ENCODE assay signal across 13 cellular contexts in genomic region chr22:19764050-19764593, GRCh38. TPM values are rescaled to one million over a fixed set of nuclear protein-coding genes. Genes with fewer than 3 reads are reported as not detected.
DNase-seq lines count a peak whose midpoint lies in the region; ATAC-seq, FAIRE-seq and TF ChIP-seq lines count a peak whose summit lies in the region.
"Had no signal": no experiment of that assay in that cellular context is flagged by ENCODE, and none has a peak within 500 bp of the region (broad histone marks: within the 10 kb centered on the region; RNA-seq: fewer than 3 reads in every experiment).

No MANE protein-coding gene starts in this region.

- H3K27ac ChIP-seq in K562 (ENCODE audit: extremely low read depth, low read depth, low read length): no peak overlapping the region
- H3K27ac ChIP-seq in thyroid gland: peak overlapping the region in 1 of 3 donors; percentile 38
- H3K27ac ChIP-seq: BLaER1 had no signal

- H3K4me3 ChIP-seq in K562: no peak overlapping the region
- H3K4me3 ChIP-seq in thyroid gland (replicated peaks in 1 of 3): no peak overlapping the region
- H3K4me3 ChIP-seq: BLaER1 had no signal

- H2AFZ ChIP-seq in K562 (ENCODE audit: low read depth, low read length): no peak overlapping the region

- no peak for TF ChIP-seq POLR2A in K562 (conservative IDR thresholded peaks at IDR 0.05)
- TF ChIP-seq POLR2A in thyroid gland (IDR thresholded peaks at IDR 0.05): no peak

- H3K9ac ChIP-seq in K562 (ENCODE audit: insufficient read depth in 1 of 2, low read depth in 2 of 2, low read length in 2 of 2): 0 out of 4 replicates have a peak overlapping the region, but pooled peaks of 1 of the 2 experiments have one; percentile 2
- H3K9ac ChIP-seq: BLaER1 had no signal

- WGBS in K562 (ENCODE audit: insufficient coverage, low coverage, missing lambda C conversion rate): 76% methylated on average over 34 of the region's 34 CpGs
- 74 to 76% methylated on average over 21 to 23 of the region's 34 CpGs for WGBS in thyroid gland, 2 donors

- no peak for TF ChIP-seq EP300 in K562 (IDR thresholded peaks at IDR 0.05; ENCODE audit: low read length)

- H3K9me3 ChIP-seq in K562 (replicated peaks; ENCODE audit: control insufficient read depth, insufficient read depth, low read depth, low read length) (no peaks in the 10 kb centered on the region), thyroid gland (no peaks in the 10 kb centered on the region)
- H3K9me3 ChIP-seq: BLaER1 had no signal

- POLR2A ChIA-PET in K562 (lab: Yijun Ruan, JAX): interaction anchor here (0.6 to 6.7 kb wide), 16 partner anchors 9 to 553 kb away, joined by 3 to 78 read pairs (median 4); no protein-coding TSS in a partner anchor

- no TSS peak for BruUV-seq in K562 (replicated peaks; lab: Mats Ljungman, UMichigan)

- ATAC-seq in natural killer cell (no peak), K562 (no peak), GM21576 (IDR thresholded peaks at IDR 0.05; ENCODE audit: unreplicated experiment) (no peak), GM19023 (IDR thresholded peaks at IDR 0.05; ENCODE audit: unreplicated experiment) (no peak)
- no peak for ATAC-seq in natural killer cell treated with Interleukin-12 subunit alpha and Interleukin-12 subunit beta and Interleukin-15 and Interleukin-18, amount 100 ng/mL, for 72 hours

- H4K20me1 ChIP-seq in K562 (replicated peaks; ENCODE audit: control insufficient read depth, insufficient read depth, low read length): no peaks in the 10 kb centered on the region

- H3K9me3 Mint-ChIP-seq in natural killer cell (no peaks in the 10 kb centered on the region), neural crest cell (no peaks in the 10 kb centered on the region)
- H3K9me3 Mint-ChIP-seq in natural killer cell treated with Interleukin-12 subunit alpha and Interleukin-12 subunit beta and Interleukin-15 and Interleukin-18, amount 100 ng/mL, for 72 hours: no peaks in the 10 kb centered on the region

- H3K4me2 ChIP-seq in K562 (ENCODE audit: insufficient read depth, low read length): no peak overlapping the region

- H3K4me1 ChIP-seq in K562 (replicated peaks in 1 of 2; ENCODE audit: control insufficient read depth in 2 of 2, insufficient read depth in 2 of 2, low read length in 2 of 2): peaks cover 12 to 92% of the 10 kb centered on the region in 2 experiments; a peak in 3 of 5 replicates
- peaks cover 16 to 29% of the 10 kb centered on the region in 2 donors for H3K4me1 ChIP-seq in thyroid gland

- intact Hi-C loops in natural killer cell (cut with micrococcal nuclease) (no loop called here), K562 (cut with micrococcal nuclease) (no loop called here), thyroid gland (cut with DNase I) (no loop called here)

- TF ChIP-seq CTCF in natural killer cell (IDR thresholded peaks at IDR 0.05): no peak
- TF ChIP-seq CTCF in K562 (IDR thresholded peaks at IDR 0.05 in 2 of 3, conservative IDR thresholded peaks at IDR 0.05 in 1 of 3; ENCODE audit: insufficient read depth in 2 of 3, low read depth in 1 of 3, low read length in 3 of 3): no peak
- TF ChIP-seq CTCF in neural crest cell (conservative IDR thresholded peaks at IDR 0.05): no peak
- TF ChIP-seq CTCF in thyroid gland (IDR thresholded peaks at IDR 0.05): no peak

- H3K27ac Mint-ChIP-seq in natural killer cell (no peak overlapping the region), neural crest cell (ENCODE audit: unreplicated experiment) (no peak overlapping the region)
- H3K27ac Mint-ChIP-seq in natural killer cell treated with Interleukin-12 subunit alpha and Interleukin-12 subunit beta and Interleukin-15 and Interleukin-18, amount 100 ng/mL, for 72 hours: no peak overlapping the region

- H3K4me1 Mint-ChIP-seq in natural killer cell (peaks cover 17 to 30% of the 10 kb centered on the region in 2 donors), neural crest cell (peaks cover 15% of the 10 kb centered on the region)
- H3K4me1 Mint-ChIP-seq in natural killer cell treated with Interleukin-12 subunit alpha and Interleukin-12 subunit beta and Interleukin-15 and Interleukin-18, amount 100 ng/mL, for 72 hours (ENCODE audit: low read depth in 2 of 2): peaks cover 12 to 20% of the 10 kb centered on the region in 2 donors

- H3K4me3 Mint-ChIP-seq in natural killer cell: peak overlapping the region; percentile 69
- H3K4me3 Mint-ChIP-seq in natural killer cell treated with Interleukin-12 subunit alpha and Interleukin-12 subunit beta and Interleukin-15 and Interleukin-18, amount 100 ng/mL, for 72 hours: no peak overlapping the region
- H3K4me3 Mint-ChIP-seq in neural crest cell: peak overlapping the region; percentile 38

- H3K27me3 ChIP-seq in K562 (ENCODE audit: control insufficient read depth in 2 of 2, insufficient read depth in 2 of 2, low read length in 2 of 2): peaks cover 5 to 12% of the 10 kb centered on the region in 2 experiments; a peak in 4 of 5 replicates
- peaks cover 28% of the 10 kb centered on the region for H3K27me3 ChIP-seq in thyroid gland

- TF ChIP-seq RAD21 in K562 (CRISPR knock-in tag; conservative IDR thresholded peaks at IDR 0.05 in 1 of 2, IDR thresholded peaks at IDR 0.05 in 1 of 2): no peak

- in situ Hi-C loops in K562 (cut with MboI): no loop called here

- H3K36me3 Mint-ChIP-seq in natural killer cell (no peaks in the 10 kb centered on the region), neural crest cell (ENCODE audit: low read depth) (no peaks in the 10 kb centered on the region)
- H3K36me3 Mint-ChIP-seq in natural killer cell treated with Interleukin-12 subunit alpha and Interleukin-12 subunit beta and Interleukin-15 and Interleukin-18, amount 100 ng/mL, for 72 hours: peaks cover 9% of the 10 kb centered on the region

- CTCF ChIA-PET in K562 (lab: Yijun Ruan, JAX; ENCODE audit: low intra/inter-chr PET ratio): no interaction called here

- DNase-seq in natural killer cell (no peak), K562 (ENCODE audit: extremely low read depth in 1 of 4, low spot score in 3 of 4) (no peak), neural crest cell (ENCODE audit: low read depth, low spot score) (no peak), GM19239 (ENCODE audit: insufficient read length, low spot score) (no peak), thyroid gland (no peak)
- DNase-seq in natural killer cell treated with Interleukin-12 subunit alpha and Interleukin-12 subunit beta and Interleukin-15 and Interleukin-18, amount 100 ng/mL, for 72 hours (ENCODE audit: low spot score): no peak
- DNase-seq: 8988T, AML-193 had no signal

- H3K79me2 ChIP-seq in K562 (ENCODE audit: control insufficient read depth, insufficient read depth, low read length): peaks cover 25% of the 10 kb centered on the region

- FAIRE-seq in K562 (lab: Jason Lieb, UNC): no peak
- FAIRE-seq in GM19239 (lab: Jason Lieb, UNC): no peak
- FAIRE-seq: GM18507, H54 had no signal

- H3K27me3 Mint-ChIP-seq in natural killer cell (ENCODE audit: low read depth in 2 of 2) (peaks cover 33 to 40% of the 10 kb centered on the region in 2 donors), neural crest cell (ENCODE audit: low read depth) (peaks cover 83% of the 10 kb centered on the region)
- peaks cover 21 to 27% of the 10 kb centered on the region in 2 donors for H3K27me3 Mint-ChIP-seq in natural killer cell treated with Interleukin-12 subunit alpha and Interleukin-12 subunit beta and Interleukin-15 and Interleukin-18, amount 100 ng/mL, for 72 hours

- H3K36me3 ChIP-seq in K562 (ENCODE audit: control insufficient read depth, insufficient read depth, low read length) (peaks cover 8% of the 10 kb centered on the region; the same call in 1 of the 3 replicates), thyroid gland (no peaks in the 10 kb centered on the region)
- H3K36me3 ChIP-seq: BLaER1 had no signal

- peaks cover 9% of the 10 kb centered on the region for H3K9me1 ChIP-seq in K562 (ENCODE audit: control insufficient read depth, insufficient read depth, low read length)

RNA-seq across cellular contexts. Expression of gene TBX1, which starts 3.5 kb away (rescaled TPM):
- 1 to 10 TPM; 2.0 to 4.6 (median 3.2) TPM for total RNA-seq in natural killer cell
- total RNA-seq in natural killer cell treated with Interleukin-12 subunit alpha and Interleukin-12 subunit beta and Interleukin-15 and Interleukin-18, amount 100 ng/mL, for 72 hours: 1 to 10 TPM; 1.1 to 2.9 TPM
- 31.9 and 90.7 TPM in 2 replicates for total RNA-seq in K562 (2011; cell fraction: chromatin; rRNA removed; ENCODE audit: low replicate concordance)
- 41.9 and 52.4 TPM in 2 replicates for total RNA-seq in K562 (2011; cell fraction: nucleolus; rRNA removed)
- 40.6 and 47.0 TPM in 2 replicates for total RNA-seq in K562 (2011; cell fraction: nucleoplasm; rRNA removed)
- 8.9 and 14.0 TPM in 2 replicates for total RNA-seq in K562 (2014; rRNA removed)
- 2.1 and 2.6 TPM in 2 replicates for total RNA-seq in K562 (2014; rRNA removed; fragmentation: Illumina TruSeq; extraction: Trizol)
- total RNA-seq in K562 (2015; rRNA removed; fragmentation: Illumina TruSeq; extraction: Trizol): 3.5 and 3.9 TPM in 2 replicates
- total RNA-seq in K562 (2021): 34.2 and 35.0 TPM in 2 replicates
- polyA plus RNA-seq in K562 (2011; rRNA removed): 2.5 and 9.5 TPM in 2 replicates
- polyA plus RNA-seq in K562 (2011; cell fraction: cytosol; rRNA removed): 5.8 and 7.7 TPM in 2 replicates
- 55.1 and 87.1 TPM in 2 replicates for polyA plus RNA-seq in K562 (2011; cell fraction: nucleus; rRNA removed)
- polyA plus RNA-seq in K562 (2012): 12.4 and 14.0 TPM in 2 replicates
- 8.0 and 12.8 TPM in 2 replicates for polyA plus RNA-seq in K562 (2014; fragmentation: Illumina TruSeq; extraction: Trizol)
- polyA plus RNA-seq in K562 (2014; fragmentation: Nextera tagmentation; extraction: Ambion mirVana): under 1 TPM; 0.07 to 0.11 TPM
- 14.7 and 17.1 TPM in 2 replicates for polyA plus RNA-seq in K562 (2014; rRNA removed)
- polyA minus RNA-seq in K562 (2011; rRNA and poly(A)+ RNA removed): 2.2 and 5.5 TPM in 2 replicates
- polyA minus RNA-seq in K562 (2011; cell fraction: cytosol; rRNA and poly(A)+ RNA removed): 5.4 and 22.9 TPM in 2 replicates
- polyA minus RNA-seq in K562 (2011; cell fraction: nucleus; rRNA and poly(A)+ RNA removed): 20.1 and 45.7 TPM in 2 replicates
- not detected in 2 replicates for total RNA-seq in neural crest cell
- 10 to 100 TPM in 2 of 4 donors, 1 to 10 TPM in 2; 7.6 to 34.3 (median 18.5) TPM for total RNA-seq in thyroid gland

RNA-seq across cellular contexts. Expression of gene GP1BB, which starts 40.8 kb away (rescaled TPM):
- total RNA-seq in natural killer cell (1 to 10 TPM in 2 of 3 donors, under 1 TPM in 1; 0.39 to 7.8 (median 4.2) TPM), K562 (2014; rRNA removed) (85.2 and 90.0 TPM in 2 replicates), K562 (2014; rRNA removed; fragmentation: Illumina TruSeq; extraction: Trizol) (2.1 and 2.8 TPM in 2 replicates), K562 (2015; rRNA removed; fragmentation: Illumina TruSeq; extraction: Trizol) (1.6 and 5.2 TPM in 2 replicates), K562 (2021) (139 and 162 TPM in 2 replicates), neural crest cell (4.6 and 4.8 TPM in 2 replicates), thyroid gland (1 to 10 TPM; 1.5 to 6.6 (median 3.1) TPM)
- not detected for total RNA-seq in natural killer cell treated with Interleukin-12 subunit alpha and Interleukin-12 subunit beta and Interleukin-15 and Interleukin-18, amount 100 ng/mL, for 72 hours
- 12.5 and 89.3 TPM in 2 replicates for total RNA-seq in K562 (2011; cell fraction: chromatin; rRNA removed; ENCODE audit: low replicate concordance)
- total RNA-seq in K562 (2011; cell fraction: nucleolus; rRNA removed): 145 and 149 TPM in 2 replicates
- total RNA-seq in K562 (2011; cell fraction: nucleoplasm; rRNA removed): 44.7 and 52.3 TPM in 2 replicates
- polyA plus RNA-seq in K562 (2011; rRNA removed) (9.2 and 33.6 TPM in 2 replicates), K562 (2014; fragmentation: Illumina TruSeq; extraction: Trizol) (1.6 and 15.2 TPM in 2 replicates), K562 (2014; fragmentation: Nextera tagmentation; extraction: Ambion mirVana) (1 to 10 TPM in 1 of 2 experiments, under 1 TPM in 1; 0.69 to 1.1 TPM), K562 (2014; rRNA removed) (110 and 150 TPM in 2 replicates)
- 60.0 and 286 TPM in 2 replicates for polyA plus RNA-seq in K562 (2011; cell fraction: cytosol; rRNA removed)
- 103 and 165 TPM in 2 replicates for polyA plus RNA-seq in K562 (2011; cell fraction: nucleus; rRNA removed)
- polyA plus RNA-seq in K562 (2012): 49.9 and 97.0 TPM in 2 replicates
- 2.4 and 2.8 TPM in 2 replicates for polyA minus RNA-seq in K562 (2011; rRNA and poly(A)+ RNA removed)
- 43.2 and 113 TPM in 2 replicates for polyA minus RNA-seq in K562 (2011; cell fraction: cytosol; rRNA and poly(A)+ RNA removed)
- 19.4 and 37.3 TPM in 2 replicates for polyA minus RNA-seq in K562 (2011; cell fraction: nucleus; rRNA and poly(A)+ RNA removed)

RNA-seq across cellular contexts. Expression of gene SEPTIN5, which starts 49.8 kb away (rescaled TPM):
- 1 to 10 TPM in 2 of 3 donors, under 1 TPM in 1; 0.52 to 4.5 (median 1.9) TPM for total RNA-seq in natural killer cell
- not detected for total RNA-seq in natural killer cell treated with Interleukin-12 subunit alpha and Interleukin-12 subunit beta and Interleukin-15 and Interleukin-18, amount 100 ng/mL, for 72 hours
- 625 and 1,610 TPM in 2 replicates for total RNA-seq in K562 (2011; cell fraction: chromatin; rRNA removed; ENCODE audit: low replicate concordance)
- 538 and 650 TPM in 2 replicates for total RNA-seq in K562 (2011; cell fraction: nucleolus; rRNA removed)
- 407 and 495 TPM in 2 replicates for total RNA-seq in K562 (2011; cell fraction: nucleoplasm; rRNA removed)
- total RNA-seq in K562 (2014; rRNA removed): 116 and 125 TPM in 2 replicates
- total RNA-seq in K562 (2014; rRNA removed; fragmentation: Illumina TruSeq; extraction: Trizol): 92.5 and 94.6 TPM in 2 replicates
- total RNA-seq in K562 (2015; rRNA removed; fragmentation: Illumina TruSeq; extraction: Trizol): 28.1 and 34.9 TPM in 2 replicates
- 177 and 195 TPM in 2 replicates for total RNA-seq in K562 (2021)
- polyA plus RNA-seq in K562 (2011; rRNA removed): 119 and 238 TPM in 2 replicates
- polyA plus RNA-seq in K562 (2011; cell fraction: cytosol; rRNA removed): 143 and 156 TPM in 2 replicates
- polyA plus RNA-seq in K562 (2011; cell fraction: nucleus; rRNA removed): 671 and 957 TPM in 2 replicates
- 122 and 123 TPM in 2 replicates for polyA plus RNA-seq in K562 (2012)
- 135 and 164 TPM in 2 replicates for polyA plus RNA-seq in K562 (2014; fragmentation: Illumina TruSeq; extraction: Trizol)
- polyA plus RNA-seq in K562 (2014; fragmentation: Nextera tagmentation; extraction: Ambion mirVana): 1 to 10 TPM in 1 of 2 experiments, under 1 TPM in 1; 0.03 to 1.9 TPM
- 129 and 135 TPM in 2 replicates for polyA plus RNA-seq in K562 (2014; rRNA removed)
- 306 and 458 TPM in 2 replicates for polyA minus RNA-seq in K562 (2011; rRNA and poly(A)+ RNA removed)
- polyA minus RNA-seq in K562 (2011; cell fraction: cytosol; rRNA and poly(A)+ RNA removed): 83.2 and 205 TPM in 2 replicates
- 284 and 666 TPM in 2 replicates for polyA minus RNA-seq in K562 (2011; cell fraction: nucleus; rRNA and poly(A)+ RNA removed)
- 30.2 and 31.9 TPM in 2 replicates for total RNA-seq in neural crest cell
- 100 to 1,000 TPM in 1 of 4 donors, 10 to 100 TPM in 3; 14.0 to 124 (median 27.3) TPM for total RNA-seq in thyroid gland
